ENCODE assay signal across 8 cellular contexts in the genomic region with DNA sequence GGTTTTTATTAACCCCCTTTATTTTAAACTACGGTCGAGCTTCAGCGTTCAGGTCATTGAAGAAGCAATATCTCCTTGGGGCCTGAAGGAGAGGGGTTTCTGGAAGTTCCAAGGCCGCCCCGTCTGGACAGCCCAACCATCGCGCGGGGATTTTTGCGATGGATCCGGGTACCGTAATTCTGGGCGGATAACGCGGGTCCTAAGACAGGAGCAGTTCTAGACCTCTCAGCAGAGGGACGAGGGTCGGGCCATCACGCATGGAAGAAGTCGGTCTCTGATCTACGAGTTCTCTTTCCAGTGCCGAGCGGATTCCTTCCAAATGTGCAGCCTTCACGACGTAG. TPM values are rescaled to one million over a fixed set of nuclear protein-coding genes. Genes with fewer than 3 reads are reported as not detected.
DNase-seq lines count a peak whose midpoint lies in the region; FAIRE-seq and TF ChIP-seq lines count a peak whose summit lies in the region.

No MANE protein-coding gene starts in this region.

- no peak overlapping the region for H4K91ac ChIP-seq in trophoblast cell (ENCODE audit: low read depth, low read length)

- no peaks in the 10 kb centered on the region for H3K9me3 ChIP-seq in Caco-2
- H3K9me3 ChIP-seq in trophoblast cell (ENCODE audit: insufficient read depth, low read depth, low read length): peaks cover 2% of the 10 kb centered on the region

- H3K27ac ChIP-seq in trophoblast cell (ENCODE audit: low read depth, low read length): no peak overlapping the region

- H3K23ac ChIP-seq in trophoblast cell (ENCODE audit: low read length): no peak overlapping the region

- no peak for FAIRE-seq in D721Med (lab: Jason Lieb, UNC)

- no peak overlapping the region for H3K4me3 Mint-ChIP-seq in Caco-2 (ENCODE audit: unreplicated experiment)

- H3K4me1 Mint-ChIP-seq in Caco-2 (ENCODE audit: low read depth, unreplicated experiment): peaks cover 6% of the 10 kb centered on the region

- BruUV-seq in Caco-2 (replicated peaks; lab: Mats Ljungman, UMichigan): no TSS peak

- no peaks in the 10 kb centered on the region for H3K9me3 Mint-ChIP-seq in Caco-2 (ENCODE audit: unreplicated experiment)

- TF ChIP-seq CTCF in Caco-2 (IDR thresholded peaks at IDR 0.05; ENCODE audit: insufficient read depth in 1 of 2, low read depth in 1 of 2, low read length in 1 of 2, severe bottlenecking in 1 of 2, unreplicated experiment in 1 of 2) (no peak), D721Med (IDR thresholded peaks at IDR 0.05; ENCODE audit: insufficient read depth, missing control alignments) (no peak)

- DNase-seq in Caco-2 (no peak), epidermal melanocyte (ENCODE audit: insufficient read length, low spot score) (peak; percentile 37), trophoblast cell (no peak), D721Med (ENCODE audit: insufficient read length, low spot score) (no peak), A172 (ENCODE audit: low spot score) (no peak), SIG-M5 treated with dmso at 0.1 percent for 504 hours (lab: John Stamatoyannopoulos, UW; ENCODE audit: unreplicated experiment) (no peak)
- no peak for DNase-seq in Jurkat, Clone E6-1 (ENCODE audit: low read depth, low spot score)
- DNase-seq in stimulated activated naive CD4-positive, alpha-beta T cell treated with Interleukin-2 at 50 U/mL for 16 hours (lab: John Stamatoyannopoulos, UW): no peak

- no CpG with 5 or more reads among the region's 23 CpGs for WGBS in trophoblast cell (ENCODE audit: extremely low coverage, insufficient coverage, insufficient read length)

- H3K4me3 ChIP-seq in Caco-2 (ENCODE audit: low read depth, low read length) (peak overlapping the region; percentile 84), trophoblast cell (ENCODE audit: low read depth, low read length) (peak overlapping the region; percentile 81)
- peak overlapping the region; percentile 73 for H3K4me3 ChIP-seq in Jurkat, Clone E6-1 (ENCODE audit: low read length)

- H3K27me3 ChIP-seq in Caco-2 (replicated peaks; ENCODE audit: control insufficient read depth, insufficient read depth, low read length): no peaks in the 10 kb centered on the region
- H3K27me3 ChIP-seq in trophoblast cell (ENCODE audit: insufficient read depth, low read length): no peaks in the 10 kb centered on the region

- H2BK5ac ChIP-seq in trophoblast cell (ENCODE audit: low read depth, low read length, poor library complexity): no peak overlapping the region

- H2BK120ac ChIP-seq in trophoblast cell (ENCODE audit: insufficient read depth, low read length, poor library complexity): no peak overlapping the region

- peak overlapping the region; percentile 39 for H3K9ac ChIP-seq in trophoblast cell (ENCODE audit: low read length)

- H3K79me1 ChIP-seq in trophoblast cell (ENCODE audit: low read length): peaks cover 7% of the 10 kb centered on the region

- H4K8ac ChIP-seq in trophoblast cell (ENCODE audit: low read depth, low read length): peak overlapping the region; percentile 30

- peak overlapping the region; percentile 33 for H2AFZ ChIP-seq in trophoblast cell (ENCODE audit: insufficient read depth, low read length, poor library complexity)

- no peaks in the 10 kb centered on the region for H3K36me3 Mint-ChIP-seq in Caco-2 (ENCODE audit: insufficient read depth, unreplicated experiment)

- intact Hi-C loops in Caco-2 (cut with micrococcal nuclease; ENCODE audit: unreplicated experiment): loop anchor here (2.0 kb wide), 1 partner anchor 68 kb away; the partner anchor contains the start of gene ALOXE3

- H3K79me2 ChIP-seq in trophoblast cell (ENCODE audit: control insufficient read depth, insufficient read depth, low read length, poor library complexity): peaks cover 3% of the 10 kb centered on the region

- POLR2A ChIA-PET in Caco-2 (lab: Charles Lee): interaction anchor here (1.2 kb wide), 1 partner anchor 13 kb away, joined by 5 read pairs; no protein-coding TSS in a partner anchor

- CTCF ChIA-PET in Caco-2 (lab: Charles Lee): no interaction called here

- H3K27ac Mint-ChIP-seq in Caco-2 (ENCODE audit: unreplicated experiment): no peak overlapping the region

- no peaks in the 10 kb centered on the region for H3K36me3 ChIP-seq in Caco-2 (ENCODE audit: control insufficient read depth, insufficient read depth, low read length)
- no peaks in the 10 kb centered on the region for H3K36me3 ChIP-seq in trophoblast cell (ENCODE audit: control insufficient read depth in 1 of 2, insufficient read depth in 2 of 2, low read length in 2 of 2)

- no peak overlapping the region for H3K14ac ChIP-seq in trophoblast cell (ENCODE audit: low read length)

- H3K4me1 ChIP-seq in Caco-2 (peaks cover 13% of the 10 kb centered on the region), trophoblast cell (ENCODE audit: control insufficient read depth in 1 of 2, insufficient read depth in 2 of 2, low read length in 2 of 2) (peaks cover 14 to 17% of the 10 kb centered on the region in 2 experiments)

- H2BK12ac ChIP-seq in trophoblast cell (ENCODE audit: low read length): no peak overlapping the region

- no peaks in the 10 kb centered on the region for H3K27me3 Mint-ChIP-seq in Caco-2 (ENCODE audit: insufficient read depth, unreplicated experiment)

- H3K4ac ChIP-seq in trophoblast cell (ENCODE audit: low read depth, low read length): no peak overlapping the region

- H2AK5ac ChIP-seq in trophoblast cell (ENCODE audit: low read length): no peak overlapping the region

- no peak overlapping the region for H3K18ac ChIP-seq in trophoblast cell (ENCODE audit: low read length)

- peak overlapping the region; percentile 73 for H3K4me2 ChIP-seq in trophoblast cell (ENCODE audit: low read length)

- H4K12ac ChIP-seq in trophoblast cell (ENCODE audit: low read depth, low read length): peak overlapping the region; percentile 6

RNA-seq across cellular contexts. Expression of gene BORCS6, which starts 3.6 kb away (rescaled TPM):
- total RNA-seq in Caco-2 (2022): 4.2 and 4.7 TPM in 2 replicates
- polyA plus RNA-seq in Jurkat, Clone E6-1 (2012; ENCODE audit: insufficient read depth, insufficient read length): 7.1 TPM
- 3.3 and 3.6 TPM in 2 replicates for polyA plus RNA-seq in trophoblast cell (2013)
- total RNA-seq in A172 (2014; rRNA removed; shearing (Covaris generic)): 8.8 and 10.9 TPM in 2 replicates

RNA-seq across cellular contexts. Expression of gene TMEM107, which starts 10.2 kb away (rescaled TPM):
- total RNA-seq in Caco-2 (2022): 5.4 TPM in 2 replicates
- polyA plus RNA-seq in Jurkat, Clone E6-1 (2012; ENCODE audit: insufficient read depth, insufficient read length): 16.5 TPM
- polyA plus RNA-seq in trophoblast cell (2013): 7.4 and 7.6 TPM in 2 replicates
- 35.8 and 39.3 TPM in 2 replicates for total RNA-seq in A172 (2014; rRNA removed; shearing (Covaris generic))

RNA-seq across cellular contexts. Expression of gene VAMP2, which starts 23.7 kb away (rescaled TPM):
- 10.5 and 12.2 TPM in 2 replicates for total RNA-seq in Caco-2 (2022)
- polyA plus RNA-seq in Jurkat, Clone E6-1 (2012; ENCODE audit: insufficient read depth, insufficient read length): 42.6 TPM
- 31.6 and 33.5 TPM in 2 replicates for polyA plus RNA-seq in trophoblast cell (2013)
- 1.9 and 4.3 TPM in 2 replicates for total RNA-seq in A172 (2014; rRNA removed; shearing (Covaris generic))

RNA-seq across cellular contexts. Expression of gene AURKB, which starts 24.0 kb away (rescaled TPM):
- total RNA-seq in Caco-2 (2022): 82.8 and 89.4 TPM in 2 replicates
- polyA plus RNA-seq in Jurkat, Clone E6-1 (2012; ENCODE audit: insufficient read depth, insufficient read length): 216 TPM
- 77.1 and 81.2 TPM in 2 replicates for polyA plus RNA-seq in trophoblast cell (2013)
- 110 and 114 TPM in 2 replicates for total RNA-seq in A172 (2014; rRNA removed; shearing (Covaris generic))

RNA-seq across cellular contexts. Expression of gene PER1, which starts 34.2 kb away (rescaled TPM):
- 10.6 and 10.8 TPM in 2 replicates for total RNA-seq in Caco-2 (2022)
- polyA plus RNA-seq in Jurkat, Clone E6-1 (2012; ENCODE audit: insufficient read depth, insufficient read length): 27.8 TPM
- polyA plus RNA-seq in trophoblast cell (2013): 13.5 and 14.1 TPM in 2 replicates
- total RNA-seq in A172 (2014; rRNA removed; shearing (Covaris generic)): 6.9 and 7.5 TPM in 2 replicates
